Comparison of ENCODE assay signal across 2 cellular contexts in the genomic region with DNA sequence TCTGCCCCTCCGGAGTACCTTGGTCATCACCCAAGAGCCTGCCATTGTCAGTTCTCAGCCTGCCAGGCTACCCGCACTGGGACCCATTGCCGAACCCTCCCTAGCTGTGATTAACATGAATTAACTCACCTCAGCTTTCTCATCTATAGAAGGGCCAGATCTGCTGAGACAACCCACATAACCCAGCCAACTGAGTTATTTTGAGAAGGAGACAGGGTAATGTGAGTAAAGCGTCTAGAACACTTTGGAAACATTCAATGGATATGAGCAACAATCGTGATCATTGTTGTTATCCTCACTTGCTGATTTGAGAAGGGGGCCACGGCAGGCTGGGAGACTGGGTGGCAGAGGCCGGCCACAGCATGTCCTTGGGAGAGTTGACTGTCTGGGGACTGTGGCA.
TF ChIP-seq lines count a peak whose summit lies in the region.

No MANE protein-coding gene starts in this region.

TF ChIP-seq in A549, 52 proteins besides CTCF, POLR2A, EP300 and RAD21 (continued from another document):
- TF ChIP-seq CBX8 (IDR thresholded peaks at IDR 0.05): no peak

TF ChIP-seq in GM12891, 5 proteins besides CTCF, POLR2A, EP300 and RAD21 (continued from another document):
- no peak for TF ChIP-seq TAF1 (IDR thresholded peaks at IDR 0.05; ENCODE audit: low read depth, low read length)
